26 cellular contexts compared by ENCODE assay signal in the genomic region with DNA sequence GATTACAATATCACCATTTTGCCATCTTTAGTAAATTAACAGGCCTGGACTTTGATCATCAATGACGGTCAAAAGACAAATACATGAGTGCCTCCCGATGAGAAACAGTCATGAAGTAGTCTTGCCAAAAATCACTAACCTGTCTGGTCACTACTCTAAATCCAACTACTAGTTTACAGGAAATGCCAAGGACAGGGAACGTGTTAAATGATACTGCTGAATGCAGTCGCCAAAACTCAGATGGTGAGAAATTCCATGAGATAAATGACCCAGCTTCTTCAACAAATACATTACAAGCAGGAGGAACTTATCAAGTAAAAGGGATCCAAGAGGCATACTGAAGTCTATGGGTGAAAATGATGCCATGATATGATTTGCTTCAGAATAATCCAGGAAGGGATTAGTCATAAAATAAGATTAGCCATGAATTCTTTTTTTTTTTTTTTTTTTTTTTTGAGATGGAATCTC. TPM values are rescaled to one million over a fixed set of nuclear protein-coding genes. Genes with fewer than 3 reads are reported as not detected.
DNase-seq lines count a peak whose midpoint lies in the region; ATAC-seq, FAIRE-seq and TF ChIP-seq lines count a peak whose summit lies in the region.
"Had no signal": no experiment of that assay in that cellular context is flagged by ENCODE, and none has a peak within 500 bp of the region (broad histone marks: within the 10 kb centered on the region; RNA-seq: fewer than 3 reads in every experiment).

No MANE protein-coding gene starts in this region.

- no peaks in the 10 kb centered on the region for H3K27me3 ChIP-seq in astrocyte (ENCODE audit: insufficient read depth, low read length)
- H3K27me3 ChIP-seq in hepatocyte = no peaks in the 10 kb centered on the region
- H3K27me3 ChIP-seq: heart right ventricle, left lung, Peyer's patch, upper lobe of right lung had no signal

- H3K9ac ChIP-seq in astrocyte (ENCODE audit: low read length) = no peak overlapping the region
- H3K9ac ChIP-seq: KMS-11 had no signal

- no peak overlapping the region for H2AFZ ChIP-seq in astrocyte (ENCODE audit: low read depth, low read length)
- peak overlapping the region; percentile 16 for H2AFZ ChIP-seq in hepatocyte

- H3K9me3 ChIP-seq in astrocyte (ENCODE audit: insufficient read depth, low read depth, low read length) = no peaks in the 10 kb centered on the region
- no peaks in the 10 kb centered on the region for H3K9me3 ChIP-seq in hepatocyte (ENCODE audit: low read depth)
- H3K9me3 ChIP-seq: heart right ventricle, left lung, Peyer's patch, upper lobe of right lung had no signal

- no peaks in the 10 kb centered on the region for H3K9me2 ChIP-seq in hepatocyte (replicated peaks; ENCODE audit: insufficient read depth)

- no peaks in the 10 kb centered on the region for H3K79me2 ChIP-seq in astrocyte (ENCODE audit: insufficient read depth, low read length)
- no peaks in the 10 kb centered on the region for H3K79me2 ChIP-seq in hepatocyte

- H3K4me2 ChIP-seq in astrocyte (ENCODE audit: low read length) = peak overlapping the region; percentile 23
- no peak overlapping the region for H3K4me2 ChIP-seq in hepatocyte
- H3K4me2 ChIP-seq: KMS-11 had no signal

- H4K20me1 ChIP-seq in astrocyte (ENCODE audit: insufficient read depth, low read length) (no peaks in the 10 kb centered on the region), hepatocyte (ENCODE audit: insufficient read depth, poor library complexity, severe bottlenecking) (no peaks in the 10 kb centered on the region)

- intact Hi-C loops in left ventricle myocardium superior (cut with micrococcal nuclease) (no loop called here), Right ventricle myocardium inferior (cut with DNase I) (no loop called here)

- no peaks in the 10 kb centered on the region for H3K36me3 ChIP-seq in astrocyte (ENCODE audit: insufficient read depth, low read length)
- no peaks in the 10 kb centered on the region for H3K36me3 ChIP-seq in hepatocyte (replicated peaks; ENCODE audit: insufficient read depth, low read depth)
- H3K36me3 ChIP-seq: heart right ventricle, left lung, Peyer's patch, upper lobe of right lung had no signal

- no peak for TF ChIP-seq CTCF in astrocyte (IDR thresholded peaks at IDR 0.05; ENCODE audit: insufficient read depth, low read depth, low read length)
- no peak for TF ChIP-seq CTCF in hepatocyte (IDR thresholded peaks at IDR 0.05; ENCODE audit: poor library complexity)

- FAIRE-seq in astrocyte (lab: Jason Lieb, UNC) = peak; percentile 39
- FAIRE-seq: endometrium had no signal

- H3K4me3 Mint-ChIP-seq in astrocyte (ENCODE audit: unreplicated experiment) (no peak overlapping the region), immature natural killer cell (no peak overlapping the region)
- H3K4me3 Mint-ChIP-seq: natural killer cell treated with Interleukin-12 subunit alpha and Interleukin-12 subunit beta and Interleukin-15 and Interleukin-18, amount 100 ng/mL, for 72 hours; stimulated activated effector memory CD8-positive, alpha-beta T cell treated with anti-CD3 and anti-CD28 coated beads, Interleukin-12 subunit alpha, Interleukin-12 subunit beta, amount 100 ng/mL, for 72 hours; T-helper 1 cell treated with Interleukin-12 subunit alpha and Interleukin-12 subunit beta and Interleukin-4 antibody, amounts not matched to agents 30 μg/mL and 1 μg/mL, for 36 hours had no signal

- WGBS in hepatocyte (ENCODE audit: low lambda C conversion rate, missing lambda C conversion rate) = 34% methylated on average over 4 of the region's 4 CpGs

- H3K27me3 Mint-ChIP-seq in astrocyte (ENCODE audit: low read depth, unreplicated experiment) = peaks cover 2% of the 10 kb centered on the region
- H3K27me3 Mint-ChIP-seq in immature natural killer cell (ENCODE audit: low read depth in 3 of 3) = peaks cover 0 to 5% (median 5%) of the 10 kb centered on the region in 3 donors

- H3K27ac ChIP-seq in astrocyte (ENCODE audit: low read depth, low read length) (peak overlapping the region; percentile 55), hepatocyte (no peak overlapping the region)
- H3K27ac ChIP-seq: KMS-11, left lung, Peyer's patch, upper lobe of right lung had no signal

- H3K36me3 Mint-ChIP-seq in astrocyte (ENCODE audit: low read depth, unreplicated experiment) (peaks cover 2% of the 10 kb centered on the region), immature natural killer cell (no peaks in the 10 kb centered on the region)
- H3K36me3 Mint-ChIP-seq: natural killer cell treated with Interleukin-12 subunit alpha and Interleukin-12 subunit beta and Interleukin-15 and Interleukin-18, amount 100 ng/mL, for 72 hours had no signal

- H3K4me3 ChIP-seq in astrocyte (ENCODE audit: insufficient read depth, low read depth, low read length) = no peak overlapping the region
- H3K4me3 ChIP-seq in hepatocyte = no peak overlapping the region
- H3K4me3 ChIP-seq: heart right ventricle, left lung, Peyer's patch, upper lobe of right lung had no signal

- H3K27ac Mint-ChIP-seq in astrocyte (ENCODE audit: unreplicated experiment) (no peak overlapping the region), immature natural killer cell (no peak overlapping the region)
- H3K27ac Mint-ChIP-seq: natural killer cell treated with Interleukin-12 subunit alpha and Interleukin-12 subunit beta and Interleukin-15 and Interleukin-18, amount 100 ng/mL, for 72 hours; stimulated activated effector memory CD8-positive, alpha-beta T cell treated with anti-CD3 and anti-CD28 coated beads, Interleukin-12 subunit alpha, Interleukin-12 subunit beta, amount 100 ng/mL, for 72 hours; T-helper 1 cell treated with Interleukin-12 subunit alpha and Interleukin-12 subunit beta and Interleukin-4 antibody, amounts not matched to agents 30 μg/mL and 1 μg/mL, for 36 hours had no signal

- peak; percentile 36 for ATAC-seq in left ventricle myocardium superior
- ATAC-seq in Right ventricle myocardium inferior = no peak
- ATAC-seq in HG02884 (IDR thresholded peaks at IDR 0.05; ENCODE audit: unreplicated experiment) = no peak
- no peak for ATAC-seq in GM21825 (IDR thresholded peaks at IDR 0.05; ENCODE audit: unreplicated experiment)
- ATAC-seq: left lung; natural killer cell treated with Interleukin-12 subunit alpha and Interleukin-12 subunit beta and Interleukin-15 and Interleukin-18, amount 100 ng/mL, for 72 hours; stimulated activated effector memory CD8-positive, alpha-beta T cell treated with anti-CD3 and anti-CD28 coated beads, Interleukin-12 subunit alpha, Interleukin-12 subunit beta, amount 100 ng/mL, for 72 hours; upper lobe of right lung had no signal

- H3K9me3 Mint-ChIP-seq in astrocyte (ENCODE audit: unreplicated experiment) (peaks cover 6% of the 10 kb centered on the region), immature natural killer cell (no peaks in the 10 kb centered on the region)
- H3K9me3 Mint-ChIP-seq: natural killer cell treated with Interleukin-12 subunit alpha and Interleukin-12 subunit beta and Interleukin-15 and Interleukin-18, amount 100 ng/mL, for 72 hours; stimulated activated effector memory CD8-positive, alpha-beta T cell treated with anti-CD3 and anti-CD28 coated beads, Interleukin-12 subunit alpha, Interleukin-12 subunit beta, amount 100 ng/mL, for 72 hours had no signal

- DNase-seq in left ventricle myocardium superior (no peak), Right ventricle myocardium inferior (ENCODE audit: missing footprints) (no peak), astrocyte (ENCODE audit: low read depth) (peak; percentile 85), hepatocyte (ENCODE audit: low spot score) (no peak), immature natural killer cell (no peak), AG08396 (ENCODE audit: low spot score) (no peak)
- DNase-seq: ACHN; activated CD4-positive, alpha-beta T cell treated with anti-CD3 and anti-CD28 coated beads for 1 hour; activated CD8-positive, alpha-beta memory T cell treated with anti-CD3 and anti-CD28 coated beads, Interleukin-2, amount 50 U/mL, for 4 hours; activated naive CD4-positive, alpha-beta T cell treated with anti-CD3 and anti-CD28 coated beads, Interleukin-2, amount 50 U/mL, for 16 hours; caudate nucleus; H7; heart right ventricle; left lung; NCI-H1694; NCI-H510A treated with DMSO at 0.1 percent for 48 hours; Peyer's patch; stimulated activated CD4-positive, alpha-beta T cell treated with anti-CD3 and anti-CD28 coated beads, Interleukin-4, amount 100 ng/mL, for 1 hour; upper lobe of right lung had no signal

- H3K4me1 Mint-ChIP-seq in astrocyte (ENCODE audit: low read depth, unreplicated experiment) (peaks cover 9% of the 10 kb centered on the region), immature natural killer cell (no peaks in the 10 kb centered on the region)

- H3K4me1 ChIP-seq in astrocyte (ENCODE audit: insufficient read depth, low read length) (peaks cover 12% of the 10 kb centered on the region), hepatocyte (ENCODE audit: insufficient read depth) (peaks cover 9% of the 10 kb centered on the region)
- H3K4me1 ChIP-seq: Peyer's patch, upper lobe of right lung had no signal

RNA-seq across cellular contexts. Expression of a gene that starts 35.8 kb away (rescaled TPM):
- total RNA-seq in left ventricle myocardium superior (41.4 TPM), Right ventricle myocardium inferior (55.3 TPM), astrocyte (76.3 and 79.2 TPM in 2 replicates), hepatocyte (107 and 131 TPM in 2 replicates)
- polyA plus RNA-seq in hepatocyte (18.3 and 20.5 TPM in 2 replicates), immature natural killer cell (1 to 10 TPM; 5.2 to 8.5 (median 7.3) TPM)
